Comparison of ENCODE assay signal across 1 cellular context in genomic region chr9:123441769-123442168, GRCh38.
TF ChIP-seq lines count a peak whose summit lies in the region.

No MANE protein-coding gene starts in this region.

TF ChIP-seq in K562, 482 proteins besides CTCF, POLR2A, EP300 and RAD21 (continued from another document):
- TF ChIP-seq, protein P1, sequence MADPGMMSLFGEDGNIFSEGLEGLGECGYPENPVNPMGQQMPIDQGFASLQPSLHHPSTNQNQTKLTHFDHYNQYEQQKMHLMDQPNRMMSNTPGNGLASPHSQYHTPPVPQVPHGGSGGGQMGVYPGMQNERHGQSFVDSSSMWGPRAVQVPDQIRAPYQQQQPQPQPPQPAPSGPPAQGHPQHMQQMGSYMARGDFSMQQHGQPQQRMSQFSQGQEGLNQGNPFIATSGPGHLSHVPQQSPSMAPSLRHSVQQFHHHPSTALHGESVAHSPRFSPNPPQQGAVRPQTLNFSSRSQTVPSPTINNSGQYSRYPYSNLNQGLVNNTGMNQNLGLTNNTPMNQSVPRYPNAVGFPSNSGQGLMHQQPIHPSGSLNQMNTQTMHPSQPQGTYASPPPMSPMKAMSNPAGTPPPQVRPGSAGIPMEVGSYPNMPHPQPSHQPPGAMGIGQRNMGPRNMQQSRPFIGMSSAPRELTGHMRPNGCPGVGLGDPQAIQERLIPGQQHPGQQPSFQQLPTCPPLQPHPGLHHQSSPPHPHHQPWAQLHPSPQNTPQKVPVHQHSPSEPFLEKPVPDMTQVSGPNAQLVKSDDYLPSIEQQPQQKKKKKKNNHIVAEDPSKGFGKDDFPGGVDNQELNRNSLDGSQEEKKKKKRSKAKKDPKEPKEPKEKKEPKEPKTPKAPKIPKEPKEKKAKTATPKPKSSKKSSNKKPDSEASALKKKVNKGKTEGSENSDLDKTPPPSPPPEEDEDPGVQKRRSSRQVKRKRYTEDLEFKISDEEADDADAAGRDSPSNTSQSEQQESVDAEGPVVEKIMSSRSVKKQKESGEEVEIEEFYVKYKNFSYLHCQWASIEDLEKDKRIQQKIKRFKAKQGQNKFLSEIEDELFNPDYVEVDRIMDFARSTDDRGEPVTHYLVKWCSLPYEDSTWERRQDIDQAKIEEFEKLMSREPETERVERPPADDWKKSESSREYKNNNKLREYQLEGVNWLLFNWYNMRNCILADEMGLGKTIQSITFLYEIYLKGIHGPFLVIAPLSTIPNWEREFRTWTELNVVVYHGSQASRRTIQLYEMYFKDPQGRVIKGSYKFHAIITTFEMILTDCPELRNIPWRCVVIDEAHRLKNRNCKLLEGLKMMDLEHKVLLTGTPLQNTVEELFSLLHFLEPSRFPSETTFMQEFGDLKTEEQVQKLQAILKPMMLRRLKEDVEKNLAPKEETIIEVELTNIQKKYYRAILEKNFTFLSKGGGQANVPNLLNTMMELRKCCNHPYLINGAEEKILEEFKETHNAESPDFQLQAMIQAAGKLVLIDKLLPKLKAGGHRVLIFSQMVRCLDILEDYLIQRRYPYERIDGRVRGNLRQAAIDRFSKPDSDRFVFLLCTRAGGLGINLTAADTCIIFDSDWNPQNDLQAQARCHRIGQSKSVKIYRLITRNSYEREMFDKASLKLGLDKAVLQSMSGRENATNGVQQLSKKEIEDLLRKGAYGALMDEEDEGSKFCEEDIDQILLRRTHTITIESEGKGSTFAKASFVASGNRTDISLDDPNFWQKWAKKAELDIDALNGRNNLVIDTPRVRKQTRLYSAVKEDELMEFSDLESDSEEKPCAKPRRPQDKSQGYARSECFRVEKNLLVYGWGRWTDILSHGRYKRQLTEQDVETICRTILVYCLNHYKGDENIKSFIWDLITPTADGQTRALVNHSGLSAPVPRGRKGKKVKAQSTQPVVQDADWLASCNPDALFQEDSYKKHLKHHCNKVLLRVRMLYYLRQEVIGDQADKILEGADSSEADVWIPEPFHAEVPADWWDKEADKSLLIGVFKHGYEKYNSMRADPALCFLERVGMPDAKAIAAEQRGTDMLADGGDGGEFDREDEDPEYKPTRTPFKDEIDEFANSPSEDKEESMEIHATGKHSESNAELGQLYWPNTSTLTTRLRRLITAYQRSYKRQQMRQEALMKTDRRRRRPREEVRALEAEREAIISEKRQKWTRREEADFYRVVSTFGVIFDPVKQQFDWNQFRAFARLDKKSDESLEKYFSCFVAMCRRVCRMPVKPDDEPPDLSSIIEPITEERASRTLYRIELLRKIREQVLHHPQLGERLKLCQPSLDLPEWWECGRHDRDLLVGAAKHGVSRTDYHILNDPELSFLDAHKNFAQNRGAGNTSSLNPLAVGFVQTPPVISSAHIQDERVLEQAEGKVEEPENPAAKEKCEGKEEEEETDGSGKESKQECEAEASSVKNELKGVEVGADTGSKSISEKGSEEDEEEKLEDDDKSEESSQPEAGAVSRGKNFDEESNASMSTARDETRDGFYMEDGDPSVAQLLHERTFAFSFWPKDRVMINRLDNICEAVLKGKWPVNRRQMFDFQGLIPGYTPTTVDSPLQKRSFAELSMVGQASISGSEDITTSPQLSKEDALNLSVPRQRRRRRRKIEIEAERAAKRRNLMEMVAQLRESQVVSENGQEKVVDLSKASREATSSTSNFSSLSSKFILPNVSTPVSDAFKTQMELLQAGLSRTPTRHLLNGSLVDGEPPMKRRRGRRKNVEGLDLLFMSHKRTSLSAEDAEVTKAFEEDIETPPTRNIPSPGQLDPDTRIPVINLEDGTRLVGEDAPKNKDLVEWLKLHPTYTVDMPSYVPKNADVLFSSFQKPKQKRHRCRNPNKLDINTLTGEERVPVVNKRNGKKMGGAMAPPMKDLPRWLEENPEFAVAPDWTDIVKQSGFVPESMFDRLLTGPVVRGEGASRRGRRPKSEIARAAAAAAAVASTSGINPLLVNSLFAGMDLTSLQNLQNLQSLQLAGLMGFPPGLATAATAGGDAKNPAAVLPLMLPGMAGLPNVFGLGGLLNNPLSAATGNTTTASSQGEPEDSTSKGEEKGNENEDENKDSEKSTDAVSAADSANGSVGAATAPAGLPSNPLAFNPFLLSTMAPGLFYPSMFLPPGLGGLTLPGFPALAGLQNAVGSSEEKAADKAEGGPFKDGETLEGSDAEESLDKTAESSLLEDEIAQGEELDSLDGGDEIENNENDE (IDR thresholded peaks at IDR 0.05; ENCODE audit: low read depth, low read length): no peak
- TF ChIP-seq RCOR1 (IDR thresholded peaks at IDR 0.05; ENCODE audit: borderline replicate concordance in 1 of 2, low read depth in 2 of 2, low read length in 2 of 2) (peak in 1 of 2 experiments; percentile 23; a peak in 1 of 4 replicates), NCOA4 (IDR thresholded peaks at IDR 0.05; ENCODE audit: partially characterized antibody) (no peak), ADNP (tag; IDR thresholded peaks at IDR 0.05) (peak; percentile 87), RBM25 (IDR thresholded peaks at IDR 0.05; ENCODE audit: low read depth, low read length, severe bottlenecking) (peak; percentile 98), BCOR (IDR thresholded peaks at IDR 0.05) (peak; percentile 88)
